In genomic region chr1:156767879-156768608, GRCh38 we compare ENCODE assay signal across 8 cellular contexts. TPM values are rescaled to one million over a fixed set of nuclear protein-coding genes. Genes with fewer than 3 reads are reported as not detected.
DNase-seq lines count a peak whose midpoint lies in the region; ATAC-seq and TF ChIP-seq lines count a peak whose summit lies in the region.

No MANE protein-coding gene starts in this region.

- TF ChIP-seq CTCF in gastroesophageal sphincter (IDR thresholded peaks at IDR 0.05): no peak

- peak overlapping the region; percentile 68 for H4K12ac ChIP-seq in trophoblast cell (ENCODE audit: low read depth, low read length)

- ATAC-seq in HG03280 (IDR thresholded peaks at IDR 0.05; ENCODE audit: unreplicated experiment) (peak; percentile 3), gastroesophageal sphincter (no peak)

- H2BK12ac ChIP-seq in trophoblast cell (ENCODE audit: low read length): no peak overlapping the region

- DNase-seq in NCI-H2171 treated with DMSO at 0.1 percent for 48 hours (lab: John Stamatoyannopoulos, UW) (peak; percentile 23), NCI-H2171 (lab: John Stamatoyannopoulos, UW) (no peak), trophoblast cell (peak; percentile 4 to 12), KG1 (lab: John Stamatoyannopoulos, UW) (no peak), DMS153 (lab: John Stamatoyannopoulos, UW) (no peak)
- DNase-seq in activated CD4-positive, alpha-beta T cell treated with anti-CD3 and anti-CD28 coated beads, Interleukin-2, amount 50 U/mL, for 1 hour: peak; percentile 41

- H2AK5ac ChIP-seq in trophoblast cell (ENCODE audit: low read length): peak overlapping the region; percentile 89

- H3K9me3 ChIP-seq in gastroesophageal sphincter: no peaks in the 10 kb centered on the region
- H3K9me3 ChIP-seq in trophoblast cell (ENCODE audit: insufficient read depth, low read depth, low read length): no peaks in the 10 kb centered on the region

- no peak overlapping the region for H3K23ac ChIP-seq in trophoblast cell (ENCODE audit: low read length)

- peak overlapping the region; percentile 74 for H2BK120ac ChIP-seq in trophoblast cell (ENCODE audit: insufficient read depth, low read length, poor library complexity)

- H3K27ac ChIP-seq in gastroesophageal sphincter (peak overlapping the region; percentile 69 to 97 (median 93)), trophoblast cell (ENCODE audit: low read depth, low read length) (peak overlapping the region; percentile 55)

- peak overlapping the region; percentile 98 for H3K9ac ChIP-seq in trophoblast cell (ENCODE audit: low read length)

- 0% methylated on average over 5 of the region's 31 CpGs for WGBS in gastroesophageal sphincter (ENCODE audit: low coverage in 1 of 2), 2 donors
- WGBS in trophoblast cell (ENCODE audit: extremely low coverage, insufficient coverage, insufficient read length): no CpG with 5 or more reads among the region's 31 CpGs

- H4K91ac ChIP-seq in trophoblast cell (ENCODE audit: low read depth, low read length): peak overlapping the region; percentile 85

- no peaks in the 10 kb centered on the region for H3K27me3 ChIP-seq in gastroesophageal sphincter
- no peaks in the 10 kb centered on the region for H3K27me3 ChIP-seq in trophoblast cell (ENCODE audit: insufficient read depth, low read length)

- peak overlapping the region; percentile 90 for H4K8ac ChIP-seq in trophoblast cell (ENCODE audit: low read depth, low read length)

- H3K14ac ChIP-seq in trophoblast cell (ENCODE audit: low read length): peak overlapping the region; percentile 96

- H3K4me2 ChIP-seq in trophoblast cell (ENCODE audit: low read length): peak overlapping the region; percentile 92

- no peak for TF ChIP-seq EP300 in gastroesophageal sphincter (IDR thresholded peaks at IDR 0.05)

- peak overlapping the region; percentile 79 for H2BK5ac ChIP-seq in trophoblast cell (ENCODE audit: low read depth, low read length, poor library complexity)

- H3K18ac ChIP-seq in trophoblast cell (ENCODE audit: low read length): peak overlapping the region; percentile 81

- peaks cover 18% of the 10 kb centered on the region for H3K79me2 ChIP-seq in trophoblast cell (ENCODE audit: control insufficient read depth, insufficient read depth, low read length, poor library complexity)

- H3K4ac ChIP-seq in trophoblast cell (ENCODE audit: low read depth, low read length): peak overlapping the region; percentile 87

- TF ChIP-seq POLR2A in gastroesophageal sphincter (IDR thresholded peaks at IDR 0.05): no peak

- peaks cover 0 to 20% of the 10 kb centered on the region in 2 donors for H3K36me3 ChIP-seq in gastroesophageal sphincter
- peaks cover 6 to 10% of the 10 kb centered on the region in 2 experiments for H3K36me3 ChIP-seq in trophoblast cell (ENCODE audit: control insufficient read depth in 1 of 2, insufficient read depth in 2 of 2, low read length in 2 of 2)

- peaks cover 0 to 63% (median 40%) of the 10 kb centered on the region in 3 donors for H3K4me1 ChIP-seq in gastroesophageal sphincter
- H3K4me1 ChIP-seq in trophoblast cell (ENCODE audit: control insufficient read depth in 1 of 2, insufficient read depth in 2 of 2, low read length in 2 of 2): peaks cover 5 to 10% of the 10 kb centered on the region in 2 experiments

- H3K79me1 ChIP-seq in trophoblast cell (ENCODE audit: low read length): peaks cover 12% of the 10 kb centered on the region

- H2AFZ ChIP-seq in trophoblast cell (ENCODE audit: insufficient read depth, low read length, poor library complexity): peak overlapping the region; percentile 58

- H3K4me3 ChIP-seq in gastroesophageal sphincter: peak overlapping the region; percentile 71 to 84
- peak overlapping the region; percentile 91 for H3K4me3 ChIP-seq in trophoblast cell (ENCODE audit: low read depth, low read length)

RNA-seq across cellular contexts. Expression of gene PRCC, which starts 0.7 kb away (rescaled TPM):
- 10 to 100 TPM; 33.4 to 41.0 (median 33.9) TPM for total RNA-seq in gastroesophageal sphincter
- 156 and 169 TPM in 2 replicates for polyA plus RNA-seq in trophoblast cell (2013)

RNA-seq across cellular contexts. Expression of gene HDGF, which starts 16.6 kb away (rescaled TPM):
- total RNA-seq in gastroesophageal sphincter: 100 to 1,000 TPM; 138 to 237 (median 186) TPM
- 216 and 223 TPM in 2 replicates for polyA plus RNA-seq in trophoblast cell (2013)

RNA-seq across cellular contexts. Expression of gene MRPL24, which starts 27.2 kb away (rescaled TPM):
- 10 to 100 TPM; 50.6 to 84.2 (median 69.9) TPM for total RNA-seq in gastroesophageal sphincter
- polyA plus RNA-seq in trophoblast cell (2013): 40.5 and 40.7 TPM in 2 replicates

RNA-seq across cellular contexts. Expression of gene ISG20L2, which starts 39.5 kb away (rescaled TPM):
- total RNA-seq in gastroesophageal sphincter: 10 to 100 TPM; 14.5 to 18.4 (median 17.0) TPM
- polyA plus RNA-seq in trophoblast cell (2013): 44.2 and 46.1 TPM in 2 replicates

RNA-seq across cellular contexts. Expression of gene METTL25B, which starts 39.8 kb away (rescaled TPM):
- total RNA-seq in gastroesophageal sphincter: 10 to 100 TPM in 3 of 4 donors, 1 to 10 TPM in 1; 8.4 to 29.0 (median 17.4) TPM
- 15.9 and 18.0 TPM in 2 replicates for polyA plus RNA-seq in trophoblast cell (2013)

Comparison
In these comparisons a context has a peak if more than half of its experiments do, and no peak if none do; other contexts are left out.
1. DNase-seq: peak in NCI-H2171 treated with DMSO at 0.1 percent for 48 hours (single experiment), activated CD4-positive, alpha-beta T cell treated with anti-CD3 and anti-CD28 coated beads, Interleukin-2, amount 50 U/mL, for 1 hour (single experiment) and trophoblast cell (2 of 2); none in NCI-H2171 (single experiment), KG1 (single experiment) and DMS153 (single experiment).